ENCODE assay signal across 11 cellular contexts in the genomic region with DNA sequence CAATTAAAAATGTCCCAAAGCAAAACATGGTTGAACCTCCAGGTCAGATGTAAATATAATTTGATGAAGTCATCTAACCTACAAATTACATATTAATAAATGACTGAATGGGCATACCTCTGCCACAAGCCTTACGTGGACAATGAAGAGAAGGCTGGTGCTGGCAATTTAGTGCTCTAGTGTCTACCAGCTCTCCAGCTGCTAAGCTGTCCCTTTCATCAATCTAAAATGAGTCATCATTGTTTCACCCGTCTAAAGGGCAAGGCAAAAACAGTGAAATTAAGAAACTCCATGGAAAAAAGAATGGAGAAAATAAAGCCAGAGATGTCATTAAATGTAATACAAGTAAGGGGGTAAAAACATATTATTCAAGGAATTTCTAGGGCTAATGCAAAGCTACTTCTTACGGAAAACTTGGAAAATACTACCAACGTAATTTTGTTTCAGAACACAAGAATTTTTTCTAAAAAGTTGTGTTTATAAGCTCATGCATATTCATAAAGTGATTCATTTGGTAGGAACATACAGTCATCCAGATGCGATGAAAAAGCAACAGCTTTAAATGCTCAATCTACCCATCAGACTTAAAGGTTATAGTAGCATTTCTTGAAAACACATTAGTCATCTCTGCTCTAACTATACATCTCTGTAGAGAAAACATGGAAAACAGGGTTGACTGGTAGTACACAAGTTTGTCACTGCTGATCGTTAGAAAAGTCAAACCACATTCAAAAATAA.
DNase-seq lines count a peak whose midpoint lies in the region; ATAC-seq and TF ChIP-seq lines count a peak whose summit lies in the region.
"Had no signal": no experiment of that assay in that cellular context is flagged by ENCODE, and none has a peak within 500 bp of the region (broad histone marks: within the 10 kb centered on the region; RNA-seq: fewer than 3 reads in every experiment).

No MANE protein-coding gene starts in this region.

- H3K4me3 Mint-ChIP-seq in activated naive CD4-positive, alpha-beta T cell treated with anti-CD3 and anti-CD28 coated beads for 36 hours = peak overlapping the region; percentile 14
- H3K4me3 Mint-ChIP-seq in T-helper 2 cell treated with Interferon-gamma antibody and Interleukin-4, amounts not matched to agents 5 μg/mL and 100 μg/mL, for 36 hours = peak overlapping the region; percentile 35
- no peak overlapping the region for H3K4me3 Mint-ChIP-seq in nephron progenitor cell

- no peak for TF ChIP-seq CTCF in nephron progenitor cell (IDR thresholded peaks at IDR 0.05)

- H3K9me3 Mint-ChIP-seq in activated naive CD4-positive, alpha-beta T cell treated with anti-CD3 and anti-CD28 coated beads for 36 hours = no peaks in the 10 kb centered on the region
- no peaks in the 10 kb centered on the region for H3K9me3 Mint-ChIP-seq in T-helper 2 cell treated with Interferon-gamma antibody and Interleukin-4, amounts not matched to agents 5 μg/mL and 100 μg/mL, for 36 hours
- no peaks in the 10 kb centered on the region for H3K9me3 Mint-ChIP-seq in nephron progenitor cell
- H3K9me3 Mint-ChIP-seq: naive B cell had no signal

- H3K27ac Mint-ChIP-seq in activated naive CD4-positive, alpha-beta T cell treated with anti-CD3 and anti-CD28 coated beads for 36 hours = peak overlapping the region; percentile 84
- peak overlapping the region; percentile 47 for H3K27ac Mint-ChIP-seq in T-helper 2 cell treated with Interferon-gamma antibody and Interleukin-4, amounts not matched to agents 5 μg/mL and 100 μg/mL, for 36 hours
- H3K27ac Mint-ChIP-seq in nephron progenitor cell = no peak overlapping the region

- intact Hi-C loops in activated naive CD4-positive, alpha-beta T cell treated with anti-CD3 and anti-CD28 coated beads for 36 hours (cut with micrococcal nuclease) = loop anchor here (1.0 to 2.0 kb wide), 9 partner anchors 14 to 204 kb away; no protein-coding TSS in a partner anchor

- H3K4me1 Mint-ChIP-seq in activated naive CD4-positive, alpha-beta T cell treated with anti-CD3 and anti-CD28 coated beads for 36 hours (ENCODE audit: low read depth) = peaks cover 68% of the 10 kb centered on the region
- H3K4me1 Mint-ChIP-seq in T-helper 2 cell treated with Interferon-gamma antibody and Interleukin-4, amounts not matched to agents 5 μg/mL and 100 μg/mL, for 36 hours (ENCODE audit: low read depth) = peaks cover 46% of the 10 kb centered on the region
- H3K4me1 Mint-ChIP-seq in nephron progenitor cell = peaks cover 25% of the 10 kb centered on the region

- H3K27ac ChIP-seq in temporal lobe (ENCODE audit: low read depth, low read length) = peak overlapping the region; percentile 88
- H3K27ac ChIP-seq: C4-2B had no signal

- CTCF ChIA-PET in activated naive CD4-positive, alpha-beta T cell treated with anti-CD3 and anti-CD28 coated beads for 36 hours (lab: Charles Lee) = interaction anchor here (1.1 to 1.3 kb wide), 2 partner anchors 31 to 98 kb away, joined by 3 read pairs; no protein-coding TSS in a partner anchor

- H3K36me3 Mint-ChIP-seq in activated naive CD4-positive, alpha-beta T cell treated with anti-CD3 and anti-CD28 coated beads for 36 hours (ENCODE audit: low read depth) = peaks cover 3% of the 10 kb centered on the region
- H3K36me3 Mint-ChIP-seq in T-helper 2 cell treated with Interferon-gamma antibody and Interleukin-4, amounts not matched to agents 5 μg/mL and 100 μg/mL, for 36 hours (ENCODE audit: low read depth) = peaks cover 4% of the 10 kb centered on the region
- H3K36me3 Mint-ChIP-seq in nephron progenitor cell (ENCODE audit: low read depth) = no peaks in the 10 kb centered on the region

- ATAC-seq in GM19455 (IDR thresholded peaks at IDR 0.05; ENCODE audit: unreplicated experiment) = no peak

- no peaks in the 10 kb centered on the region for H3K27me3 Mint-ChIP-seq in activated naive CD4-positive, alpha-beta T cell treated with anti-CD3 and anti-CD28 coated beads for 36 hours (ENCODE audit: low read depth)
- H3K27me3 Mint-ChIP-seq in T-helper 2 cell treated with Interferon-gamma antibody and Interleukin-4, amounts not matched to agents 5 μg/mL and 100 μg/mL, for 36 hours (ENCODE audit: low read depth) = no peaks in the 10 kb centered on the region
- H3K27me3 Mint-ChIP-seq in nephron progenitor cell (ENCODE audit: low read depth, poor library complexity) = peaks cover 6% of the 10 kb centered on the region
- H3K27me3 Mint-ChIP-seq: naive B cell had no signal

- DNase-seq in activated naive CD4-positive, alpha-beta T cell treated with anti-CD3 and anti-CD28 coated beads for 36 hours = peak; percentile 16
- no peak for DNase-seq in activated naive CD4-positive, alpha-beta T cell treated with Interleukin-2 at 50 U/mL for 16 hours
- no peak for DNase-seq in T-helper 2 cell treated with Interferon-gamma antibody and Interleukin-4, amounts not matched to agents 5 μg/mL and 100 μg/mL, for 36 hours (ENCODE audit: low spot score)
- peak; percentile 62 for DNase-seq in fibroblast of the conjunctiva (ENCODE audit: low read depth)
- DNase-seq in cerebellum (ENCODE audit: low spot score) = no peak
- DNase-seq in nephron progenitor cell = no peak
- DNase-seq: activated CD4-positive, alpha-beta T cell treated with anti-CD3 and anti-CD28 coated beads, Interleukin-2, amount 50 U/mL, for 1 hour; naive B cell had no signal

Comparison
In these comparisons a context has a peak if more than half of its experiments do, and no peak if none do; other contexts are left out.
1. DNase-seq: peak in activated naive CD4-positive, alpha-beta T cell treated with anti-CD3 and anti-CD28 coated beads for 36 hours (single experiment) and fibroblast of the conjunctiva (single experiment); none in activated naive CD4-positive, alpha-beta T cell treated with Interleukin-2 at 50 U/mL for 16 hours (single experiment), T-helper 2 cell treated with Interferon-gamma antibody and Interleukin-4, amounts not matched to agents 5 μg/mL and 100 μg/mL, for 36 hours (single experiment), cerebellum (single experiment) and nephron progenitor cell (single experiment).